Comparison of ENCODE assay signal across 8 cellular contexts in genomic region chr5:97162045-97162444, GRCh38. TPM values are rescaled to one million over a fixed set of nuclear protein-coding genes. Genes with fewer than 3 reads are reported as not detected.
DNase-seq lines count a peak whose midpoint lies in the region; ATAC-seq, FAIRE-seq and TF ChIP-seq lines count a peak whose summit lies in the region.

No MANE protein-coding gene starts in this region.

- H3F3A ChIP-seq in SK-N-SH (replicated peaks; ENCODE audit: insufficient read depth) = peaks cover 27% of the 10 kb centered on the region

- ATAC-seq in GM18868 (IDR thresholded peaks at IDR 0.05; ENCODE audit: unreplicated experiment) = peak; percentile 58
- ATAC-seq in GM21576 (IDR thresholded peaks at IDR 0.05; ENCODE audit: unreplicated experiment) = no peak

- H3K79me2 ChIP-seq in SK-N-SH (ENCODE audit: insufficient read depth) = peaks cover 7% of the 10 kb centered on the region; the same call in 1 of the 2 replicates

- H2AFZ ChIP-seq in SK-N-SH (ENCODE audit: low read depth) = no peak overlapping the region

- POLR2A ChIA-PET in SK-N-SH (lab: Yijun Ruan, JAX) = no interaction called here

- H3K9me2 ChIP-seq in SK-N-SH = no peaks in the 10 kb centered on the region

- H3K9ac ChIP-seq in SK-N-SH = no peak overlapping the region

- WGBS in SK-N-SH (ENCODE audit: low lambda C conversion rate) = 30% methylated on average over 4 of the region's 4 CpGs

- DNase-seq in C1 segment of cervical spinal cord (lab: John Stamatoyannopoulos, UW) = peak in 9 of 14 donors; percentile 1 to 69 (median 16)
- DNase-seq in NCI-H1092 treated with DMSO at 0.1 percent for 48 hours (lab: John Stamatoyannopoulos, UW) = peak; percentile 57
- peak; percentile 45 for DNase-seq in SK-N-SH
- peak; percentile 88 to 89 for DNase-seq in cardiac fibroblast (ENCODE audit: low read depth in 2 of 2)
- peak; percentile 32 for DNase-seq in stimulated activated CD4-positive, alpha-beta T cell treated with anti-CD3 and anti-CD28 coated beads, Interleukin-2, amount 100 ng/mL, for 4 hours (ENCODE audit: low read depth)

- peaks cover 31 to 49% of the 10 kb centered on the region in 2 experiments for H3K36me3 ChIP-seq in SK-N-SH (replicated peaks in 1 of 2; ENCODE audit: control insufficient read depth in 1 of 2, insufficient read depth in 2 of 2, low read length in 1 of 2)

- H4K20me1 ChIP-seq in SK-N-SH (ENCODE audit: insufficient read depth) = no peaks in the 10 kb centered on the region

- CTCF ChIA-PET in SK-N-SH (lab: Yijun Ruan, JAX) = interaction anchor here (0.6 to 12.2 kb wide), 57 partner anchors 9 to 1715 kb away, joined by 3 to 118 read pairs (median 4); partner anchors contain the start of genes ERAP2 and LIX1

- peak; percentile 99 for FAIRE-seq in islet of Langerhans (lab: Jason Lieb, UNC)

- TF ChIP-seq CTCF in SK-N-SH (IDR thresholded peaks at IDR 0.05) = peak; percentile 96
- peak; percentile 83 for TF ChIP-seq CTCF in cardiac fibroblast (IDR thresholded peaks at IDR 0.05; ENCODE audit: low read depth, low read length)

- H3K27me3 ChIP-seq in SK-N-SH (ENCODE audit: insufficient read depth) = no peaks in the 10 kb centered on the region

- peaks cover 12% of the 10 kb centered on the region for H3K9me3 ChIP-seq in SK-N-SH

- no peaks in the 10 kb centered on the region for H3K4me1 ChIP-seq in SK-N-SH (ENCODE audit: control insufficient read depth in 1 of 2, insufficient read depth in 2 of 2, low read depth in 1 of 2, low read length in 1 of 2)

- no peak for TF ChIP-seq EP300 in SK-N-SH (IDR thresholded peaks at IDR 0.05; ENCODE audit: borderline replicate concordance in 1 of 2, low read depth in 1 of 2, low read length in 1 of 2)

- TF ChIP-seq RAD21 in SK-N-SH (IDR thresholded peaks at IDR 0.05; ENCODE audit: low read length) = peak; percentile 89

- H3K4me2 ChIP-seq in SK-N-SH = no peak overlapping the region

- no peak overlapping the region for H3K27ac ChIP-seq in SK-N-SH (ENCODE audit: low read depth in 2 of 2, low read length in 1 of 2)

- H3K4me3 ChIP-seq in SK-N-SH (ENCODE audit: low read depth in 2 of 2, low read length in 1 of 2) = no peak overlapping the region; a peak in 1 of 4 replicates
- no peak overlapping the region for H3K4me3 ChIP-seq in cardiac fibroblast (replicated peaks in 1 of 2; ENCODE audit: low read depth in 2 of 2, low read length in 2 of 2)

TF ChIP-seq in SK-N-SH, 30 proteins besides CTCF, POLR2A, EP300 and RAD21:
- TF ChIP-seq TAF1 (IDR thresholded peaks at IDR 0.05; ENCODE audit: borderline replicate concordance, low read depth, low read length) = no peak
- no peak for TF ChIP-seq JUND (IDR thresholded peaks at IDR 0.05)
- 0 out of 2 replicates have a peak, but pooled peaks have one; percentile 19 for TF ChIP-seq RCOR1 (IDR thresholded peaks at IDR 0.05; ENCODE audit: low read length)
- TF ChIP-seq NRF1 (IDR thresholded peaks at IDR 0.05; ENCODE audit: low read depth, low read length) = no peak
- TF ChIP-seq, protein P1, sequence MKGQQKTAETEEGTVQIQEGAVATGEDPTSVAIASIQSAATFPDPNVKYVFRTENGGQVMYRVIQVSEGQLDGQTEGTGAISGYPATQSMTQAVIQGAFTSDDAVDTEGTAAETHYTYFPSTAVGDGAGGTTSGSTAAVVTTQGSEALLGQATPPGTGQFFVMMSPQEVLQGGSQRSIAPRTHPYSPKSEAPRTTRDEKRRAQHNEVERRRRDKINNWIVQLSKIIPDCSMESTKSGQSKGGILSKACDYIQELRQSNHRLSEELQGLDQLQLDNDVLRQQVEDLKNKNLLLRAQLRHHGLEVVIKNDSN (IDR thresholded peaks at IDR 0.05; ENCODE audit: borderline replicate concordance, low read depth) = no peak
- TF ChIP-seq PBX3 (IDR thresholded peaks at IDR 0.05) = no peak
- no peak for TF ChIP-seq EZH2phosphoT487 (IDR thresholded peaks at IDR 0.05; ENCODE audit: borderline replicate concordance, low read depth)
- no peak for TF ChIP-seq YY1 (IDR thresholded peaks at IDR 0.05; ENCODE audit: low read depth)
- TF ChIP-seq, protein P2, sequence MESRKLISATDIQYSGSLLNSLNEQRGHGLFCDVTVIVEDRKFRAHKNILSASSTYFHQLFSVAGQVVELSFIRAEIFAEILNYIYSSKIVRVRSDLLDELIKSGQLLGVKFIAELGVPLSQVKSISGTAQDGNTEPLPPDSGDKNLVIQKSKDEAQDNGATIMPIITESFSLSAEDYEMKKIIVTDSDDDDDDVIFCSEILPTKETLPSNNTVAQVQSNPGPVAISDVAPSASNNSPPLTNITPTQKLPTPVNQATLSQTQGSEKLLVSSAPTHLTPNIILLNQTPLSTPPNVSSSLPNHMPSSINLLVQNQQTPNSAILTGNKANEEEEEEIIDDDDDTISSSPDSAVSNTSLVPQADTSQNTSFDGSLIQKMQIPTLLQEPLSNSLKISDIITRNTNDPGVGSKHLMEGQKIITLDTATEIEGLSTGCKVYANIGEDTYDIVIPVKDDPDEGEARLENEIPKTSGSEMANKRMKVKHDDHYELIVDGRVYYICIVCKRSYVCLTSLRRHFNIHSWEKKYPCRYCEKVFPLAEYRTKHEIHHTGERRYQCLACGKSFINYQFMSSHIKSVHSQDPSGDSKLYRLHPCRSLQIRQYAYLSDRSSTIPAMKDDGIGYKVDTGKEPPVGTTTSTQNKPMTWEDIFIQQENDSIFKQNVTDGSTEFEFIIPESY (IDR thresholded peaks at IDR 0.05; ENCODE audit: borderline replicate concordance, low read depth) = no peak
- TF ChIP-seq, protein P3, sequence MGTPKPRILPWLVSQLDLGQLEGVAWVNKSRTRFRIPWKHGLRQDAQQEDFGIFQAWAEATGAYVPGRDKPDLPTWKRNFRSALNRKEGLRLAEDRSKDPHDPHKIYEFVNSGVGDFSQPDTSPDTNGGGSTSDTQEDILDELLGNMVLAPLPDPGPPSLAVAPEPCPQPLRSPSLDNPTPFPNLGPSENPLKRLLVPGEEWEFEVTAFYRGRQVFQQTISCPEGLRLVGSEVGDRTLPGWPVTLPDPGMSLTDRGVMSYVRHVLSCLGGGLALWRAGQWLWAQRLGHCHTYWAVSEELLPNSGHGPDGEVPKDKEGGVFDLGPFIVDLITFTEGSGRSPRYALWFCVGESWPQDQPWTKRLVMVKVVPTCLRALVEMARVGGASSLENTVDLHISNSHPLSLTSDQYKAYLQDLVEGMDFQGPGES (IDR thresholded peaks at IDR 0.05; ENCODE audit: low read depth, low read length) = no peak
- TF ChIP-seq NFIC (IDR thresholded peaks at IDR 0.05; ENCODE audit: borderline replicate concordance) = no peak
- TF ChIP-seq CHD2 (IDR thresholded peaks at IDR 0.05; ENCODE audit: low read length, partially characterized antibody) = peak; percentile 15
- no peak for TF ChIP-seq MAX (IDR thresholded peaks at IDR 0.05; ENCODE audit: low read depth)
- no peak for TF ChIP-seq MXI1 (IDR thresholded peaks at IDR 0.05; ENCODE audit: low read depth, low read length)
- no peak for TF ChIP-seq USF2 (IDR thresholded peaks at IDR 0.05; ENCODE audit: borderline replicate concordance, low read depth, low read length)
- TF ChIP-seq FOXM1 (IDR thresholded peaks at IDR 0.05; ENCODE audit: low read depth) = no peak
- no peak for TF ChIP-seq RFX5 (IDR thresholded peaks at IDR 0.05; ENCODE audit: low read length)
- TF ChIP-seq SMC3 (IDR thresholded peaks at IDR 0.05; ENCODE audit: low read depth, low read length) = peak; percentile 85
- no peak for TF ChIP-seq TEAD4 (IDR thresholded peaks at IDR 0.05; ENCODE audit: borderline replicate concordance, insufficient read depth)
- no peak for TF ChIP-seq GATA2 (CRISPR knock-in tag; IDR thresholded peaks at IDR 0.05)

RNA-seq across cellular contexts. Expression of gene LIX1, which starts 19.6 kb away (rescaled TPM):
- polyA plus RNA-seq in SK-N-SH (2012; rRNA removed) = 0.02 TPM in 1 of 2 replicates, not detected in the other
- polyA plus RNA-seq in SK-N-SH (2012; cell fraction: cytosol; rRNA removed) = 0.01 TPM in 2 replicates
- 0.01 TPM in 1 of 2 replicates, not detected in the other for polyA plus RNA-seq in SK-N-SH (2012; cell fraction: nucleus; rRNA removed)

RNA-seq across cellular contexts. Expression of gene RIOK2, which starts 21.0 kb away (rescaled TPM):
- polyA plus RNA-seq in SK-N-SH (2012; rRNA removed) = 5.6 and 5.9 TPM in 2 replicates
- 6.8 and 11.7 TPM in 2 replicates for polyA plus RNA-seq in SK-N-SH (2012; cell fraction: cytosol; rRNA removed)
- 3.7 and 7.7 TPM in 2 replicates for polyA plus RNA-seq in SK-N-SH (2012; cell fraction: nucleus; rRNA removed)

Comparison
In these comparisons a context has a peak if more than half of its experiments do, and no peak if none do; other contexts are left out.
1. DNase-seq: peak in every context shown above with its lines; median percentile 88 in cardiac fibroblast; 57 in NCI-H1092 treated with DMSO at 0.1 percent for 48 hours; 45 in SK-N-SH; 32 in stimulated activated CD4-positive, alpha-beta T cell treated with anti-CD3 and anti-CD28 coated beads, Interleukin-2, amount 100 ng/mL, for 4 hours; 16 in C1 segment of cervical spinal cord.